In genomic region chr15:74783072-74783807, GRCh38 we compare ENCODE assay signal across 1 cellular context.
TF ChIP-seq lines count a peak whose summit lies in the region.

No MANE protein-coding gene starts in this region.

TF ChIP-seq in HepG2, 621 proteins besides CTCF, POLR2A, EP300 and RAD21 (continued from another document and continues in another):
- TF ChIP-seq ZXDC (CRISPR knock-in tag; IDR thresholded peaks at IDR 0.05): no peak
- no peak for TF ChIP-seq TRIM22 (IDR thresholded peaks at IDR 0.05)
- no peak for TF ChIP-seq ZNF724P (CRISPR knock-in tag; IDR thresholded peaks at IDR 0.05; ENCODE audit: borderline replicate concordance)
- no peak for TF ChIP-seq SNAI1 (CRISPR knock-in tag; IDR thresholded peaks at IDR 0.05; ENCODE audit: borderline replicate concordance)
- peak; percentile 35 for TF ChIP-seq ZNF407 (CRISPR knock-in tag; IDR thresholded peaks at IDR 0.05; ENCODE audit: not compliant biosample characterization)
- TF ChIP-seq BATF2 (CRISPR knock-in tag; IDR thresholded peaks at IDR 0.05): no peak
- no peak for TF ChIP-seq GABPA (IDR thresholded peaks at IDR 0.05; ENCODE audit: low read depth, low read length)
- TF ChIP-seq GABPA (CRISPR knock-in tag; IDR thresholded peaks at IDR 0.05; ENCODE audit: low read depth): peak; percentile 69
- no peak for TF ChIP-seq ZNF503 (CRISPR knock-in tag; IDR thresholded peaks at IDR 0.05)
- TF ChIP-seq PBX3 (CRISPR knock-in tag; IDR thresholded peaks at IDR 0.05; ENCODE audit: borderline replicate concordance): no peak
- TF ChIP-seq ZNF468 (CRISPR knock-in tag; IDR thresholded peaks at IDR 0.05): no peak
- no peak for TF ChIP-seq TMF1 (CRISPR knock-in tag; IDR thresholded peaks at IDR 0.05; ENCODE audit: low read depth)
- TF ChIP-seq ZNF343 (CRISPR knock-in tag; IDR thresholded peaks at IDR 0.05): no peak
- no peak for TF ChIP-seq HIC2 (CRISPR knock-in tag; IDR thresholded peaks at IDR 0.05; ENCODE audit: low read depth)
- no peak for TF ChIP-seq JUN (CRISPR knock-in tag; IDR thresholded peaks at IDR 0.05)
- TF ChIP-seq MAX (IDR thresholded peaks at IDR 0.05): peak; percentile 89
- peak; percentile 38; the same call in 1 of the 2 replicates for TF ChIP-seq ZNF891 (CRISPR knock-in tag; IDR thresholded peaks at IDR 0.05)
- no peak for TF ChIP-seq ZFAT (CRISPR knock-in tag; conservative IDR thresholded peaks at IDR 0.05)
- TF ChIP-seq NFIB (CRISPR knock-in tag; IDR thresholded peaks at IDR 0.05; ENCODE audit: borderline replicate concordance): no peak
- TF ChIP-seq RCOR2 (CRISPR knock-in tag; IDR thresholded peaks at IDR 0.05): no peak
- no peak for TF ChIP-seq ATF6 (CRISPR knock-in tag; conservative IDR thresholded peaks at IDR 0.05)
- no peak for TF ChIP-seq ZNF562 (CRISPR knock-in tag; IDR thresholded peaks at IDR 0.05; ENCODE audit: borderline replicate concordance)
- no peak for TF ChIP-seq ZNF274 (CRISPR knock-in tag; IDR thresholded peaks at IDR 0.05)
- peak; percentile 8; the same call in 1 of the 2 replicates for TF ChIP-seq BCL3 (CRISPR knock-in tag; IDR thresholded peaks at IDR 0.05)
- no peak for TF ChIP-seq XBP1 (CRISPR knock-in tag; IDR thresholded peaks at IDR 0.05)
- no peak for TF ChIP-seq CERS6 (CRISPR knock-in tag; IDR thresholded peaks at IDR 0.05)
- TF ChIP-seq RARA (CRISPR knock-in tag; IDR thresholded peaks at IDR 0.05): peak; percentile 35; the same call in 1 of the 2 replicates
- TF ChIP-seq GZF1 (CRISPR knock-in tag; IDR thresholded peaks at IDR 0.05): no peak
- TF ChIP-seq ZNF34 (CRISPR knock-in tag; IDR thresholded peaks at IDR 0.05; ENCODE audit: borderline replicate concordance): no peak
- TF ChIP-seq SP4 (CRISPR knock-in tag; IDR thresholded peaks at IDR 0.05): peak; percentile 61
- 0 out of 2 replicates have a peak, but pooled peaks have one; percentile 3 for TF ChIP-seq ZNF777 (CRISPR knock-in tag; IDR thresholded peaks at IDR 0.05)
- no peak; the same call in 1 of the 2 replicates for TF ChIP-seq ZSCAN25 (CRISPR knock-in tag; IDR thresholded peaks at IDR 0.05)
- TF ChIP-seq GTF3A (CRISPR knock-in tag; conservative IDR thresholded peaks at IDR 0.05): no peak
- no peak for TF ChIP-seq ZC3H4 (CRISPR knock-in tag; IDR thresholded peaks at IDR 0.05; ENCODE audit: borderline replicate concordance)
- TF ChIP-seq ZNF703 (CRISPR knock-in tag; IDR thresholded peaks at IDR 0.05; ENCODE audit: borderline replicate concordance): no peak
- peak; percentile 79 for TF ChIP-seq GABPB1 (CRISPR knock-in tag; IDR thresholded peaks at IDR 0.05)
